Comparison of ENCODE assay signal across 8 cellular contexts in the genomic region with DNA sequence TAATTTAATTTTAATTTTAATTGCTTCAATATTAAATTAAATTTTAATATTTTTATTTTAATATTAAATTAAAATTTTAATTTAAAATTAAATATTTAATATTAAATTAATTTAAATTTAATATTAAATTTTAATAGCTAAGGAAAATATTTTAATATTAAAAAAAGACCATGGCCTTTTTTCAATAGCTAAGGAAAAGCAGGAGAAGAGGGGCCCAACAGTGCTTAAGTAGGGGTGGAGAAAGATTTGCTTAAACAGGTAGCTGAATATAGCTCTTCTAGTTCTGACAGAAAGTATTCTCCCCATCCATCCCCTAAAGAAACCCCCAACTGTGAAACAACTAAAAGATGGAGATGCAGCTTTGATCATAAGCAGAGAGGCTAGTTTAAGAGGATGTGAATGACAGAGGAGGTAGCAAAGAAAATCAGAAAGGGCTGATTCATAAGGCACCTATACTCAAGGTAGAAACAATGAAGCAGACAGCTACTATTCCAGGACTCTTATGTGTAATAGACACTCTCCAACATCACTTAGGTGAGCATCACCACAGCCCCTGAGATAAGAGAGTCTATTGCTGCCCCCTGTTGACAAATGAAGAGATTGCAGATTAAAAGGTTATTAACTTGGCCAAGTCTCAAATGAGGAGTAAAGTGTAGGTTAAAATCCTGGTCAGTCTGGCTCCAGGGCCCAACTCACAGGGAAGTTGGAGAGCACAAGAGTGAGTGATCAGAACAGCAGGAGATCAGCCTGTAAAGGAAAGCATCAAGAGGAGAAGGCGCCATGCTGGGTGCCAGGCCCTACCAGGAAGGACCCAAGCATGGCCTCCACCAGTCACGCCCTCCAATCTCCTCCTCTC. TPM values are rescaled to one million over a fixed set of nuclear protein-coding genes. Genes with fewer than 3 reads are reported as not detected.
DNase-seq lines count a peak whose midpoint lies in the region; ATAC-seq and TF ChIP-seq lines count a peak whose summit lies in the region.

No MANE protein-coding gene starts in this region.

- H3K4me3 ChIP-seq in AG04449 (ENCODE audit: low read depth, low read length) (no peak overlapping the region), MM.1S (ENCODE audit: low read length) (no peak overlapping the region), Peyer's patch (no peak overlapping the region), mammary epithelial cell (replicated peaks in 1 of 3; ENCODE audit: insufficient read depth in 1 of 3, low read depth in 2 of 3, low read length in 3 of 3) (no peak overlapping the region), upper lobe of left lung (no peak overlapping the region)

- in situ Hi-C loops in mammary epithelial cell (cut with MboI; ENCODE audit: low sequenced_read_pairs in 2 of 2) = loop anchor here (5.0 to 25.0 kb wide), 3 partner anchors 157 to 542 kb away; no protein-coding TSS in a partner anchor

- 0 out of 2 replicates have a peak, but pooled peaks cover 12% of the 10 kb centered on the region for H3F3A ChIP-seq in MM.1S (ENCODE audit: insufficient read depth, low read length)

- 81% methylated on average over 2 of the region's 2 CpGs for WGBS in mammary epithelial cell (ENCODE audit: low coverage, missing lambda C conversion rate)
- 81 to 90% methylated on average over 2 of the region's 2 CpGs for WGBS in upper lobe of left lung, 2 donors

- no peaks in the 10 kb centered on the region for H3K9me3 ChIP-seq in MM.1S (replicated peaks; ENCODE audit: insufficient read depth, low read length)
- no peaks in the 10 kb centered on the region for H3K9me3 ChIP-seq in Peyer's patch
- no peaks in the 10 kb centered on the region for H3K9me3 ChIP-seq in mammary epithelial cell (replicated peaks; ENCODE audit: insufficient read depth, low read length)
- no peaks in the 10 kb centered on the region for H3K9me3 ChIP-seq in upper lobe of left lung

- BruUV-seq in mammary epithelial cell (replicated peaks; lab: Mats Ljungman, UMichigan) = no TSS peak

- no peak for TF ChIP-seq EP300 in upper lobe of left lung (IDR thresholded peaks at IDR 0.05)

- intact Hi-C loops in mammary epithelial cell (cut with micrococcal nuclease) = loop anchor here (1.0 kb wide), 2 partner anchors 93 to 255 kb away; no protein-coding TSS in a partner anchor

- H3K9ac ChIP-seq in MM.1S (ENCODE audit: low read length) = no peak overlapping the region
- H3K9ac ChIP-seq in mammary epithelial cell (ENCODE audit: insufficient read depth, low read length) = no peak overlapping the region

- H3K4me2 ChIP-seq in MM.1S (ENCODE audit: low read depth, low read length) = no peak overlapping the region
- H3K4me2 ChIP-seq in mammary epithelial cell (ENCODE audit: insufficient read depth, low read depth, low read length) = no peak overlapping the region

- TF ChIP-seq CTCF in AG04449 (IDR thresholded peaks at IDR 0.05; ENCODE audit: insufficient read depth, low read length, missing control alignments) (peak; percentile 48), GM10266 (IDR thresholded peaks at IDR 0.05; ENCODE audit: control insufficient read depth, insufficient read depth, low read depth, missing control alignments) (peak; percentile 71), MM.1S (IDR thresholded peaks at IDR 0.05; ENCODE audit: low read length) (peak; percentile 71), Peyer's patch (IDR thresholded peaks at IDR 0.05) (peak; percentile 35 to 87 (median 77)), mammary epithelial cell (conservative IDR thresholded peaks at IDR 0.05 in 1 of 2, IDR thresholded peaks at IDR 0.05 in 1 of 2; ENCODE audit: extremely low read depth in 1 of 2, insufficient read depth in 1 of 2, low read depth in 1 of 2, low read length in 2 of 2) (peak; percentile 66 to 69), upper lobe of left lung (IDR thresholded peaks at IDR 0.05) (peak; percentile 53 to 75 (median 71))

- CTCF ChIA-PET in AG04449 (lab: Yijun Ruan, JAX) (interaction anchor here (0.6 to 14.9 kb wide), 41 partner anchors 7 to 1099 kb away, joined by 3 to 301 read pairs (median 5); a partner anchor contains a TSS), mammary epithelial cell (lab: Charles Lee; ENCODE audit: low non-redundant PET) (interaction anchor here (0.6 to 1.3 kb wide), 11 partner anchors 10 to 413 kb away, joined by 3 to 10 read pairs (median 5); no protein-coding TSS in a partner anchor)

- DNase-seq in AG04449 (ENCODE audit: low read depth, low spot score) (no peak), GM10266 (ENCODE audit: extremely low spot score) (peak; percentile 78), MM.1S (peak; percentile 72), Peyer's patch (peak in 1 of 3 donors; percentile 56), mammary epithelial cell (peak; percentile 69), left lobe of liver (ENCODE audit: low spot score) (no peak), upper lobe of left lung (no peak)

- no peak for TF ChIP-seq POLR2A in Peyer's patch (IDR thresholded peaks at IDR 0.05)
- TF ChIP-seq POLR2A in upper lobe of left lung (IDR thresholded peaks at IDR 0.05) = no peak

- H3K27ac ChIP-seq in MM.1S (ENCODE audit: low read length) (no peak overlapping the region), Peyer's patch (no peak overlapping the region), mammary epithelial cell (ENCODE audit: insufficient read depth, low read depth, low read length) (no peak overlapping the region), upper lobe of left lung (no peak overlapping the region)

- H3K4me1 ChIP-seq in MM.1S (ENCODE audit: low read length) (no peaks in the 10 kb centered on the region), Peyer's patch (peaks cover 0 to 7% (median 0%) of the 10 kb centered on the region in 4 donors), mammary epithelial cell (ENCODE audit: insufficient read depth, low read length) (no peaks in the 10 kb centered on the region), upper lobe of left lung (peaks cover under 1 to 3% (median 2%) of the 10 kb centered on the region in 4 donors)

- 0 out of 2 replicates have a peak, but pooled peaks cover 5% of the 10 kb centered on the region for H3K36me3 ChIP-seq in MM.1S (replicated peaks; ENCODE audit: insufficient read depth, low read length)
- H3K36me3 ChIP-seq in Peyer's patch = peaks cover 0 to 48% (median 0%) of the 10 kb centered on the region in 3 donors
- peaks cover 5% of the 10 kb centered on the region for H3K36me3 ChIP-seq in mammary epithelial cell (ENCODE audit: insufficient read depth, low read length)
- H3K36me3 ChIP-seq in upper lobe of left lung = peaks cover 8 to 60% (median 37%) of the 10 kb centered on the region in 4 donors

- H4K20me1 ChIP-seq in MM.1S (ENCODE audit: insufficient read depth, low read length) = no peaks in the 10 kb centered on the region
- H4K20me1 ChIP-seq in mammary epithelial cell (ENCODE audit: insufficient read depth, low read length) = no peaks in the 10 kb centered on the region

- no peaks in the 10 kb centered on the region for H3K9me2 ChIP-seq in MM.1S (replicated peaks; ENCODE audit: insufficient read depth, low read length)

- H2AFZ ChIP-seq in MM.1S (ENCODE audit: low read length) = no peak overlapping the region
- no peak overlapping the region for H2AFZ ChIP-seq in mammary epithelial cell (ENCODE audit: low read depth, low read length)

- H3K79me2 ChIP-seq in MM.1S (ENCODE audit: low read length) (peaks cover 32% of the 10 kb centered on the region), mammary epithelial cell (ENCODE audit: insufficient read depth, low read length) (peaks cover 27% of the 10 kb centered on the region)

- ATAC-seq in left lobe of liver (peak; percentile 93), upper lobe of left lung (ENCODE audit: low FRiP score in 2 of 2) (peak; percentile 68 to 85), GM19023 (IDR thresholded peaks at IDR 0.05; ENCODE audit: unreplicated experiment) (no peak)

- POLR2A ChIA-PET in AG04449 (lab: Yijun Ruan, JAX) = interaction anchor here (1.2 kb wide), 1 partner anchor 89 kb away, joined by 3 read pairs; no protein-coding TSS in a partner anchor

- dilution Hi-C loops in mammary epithelial cell (cut with HindIII; ENCODE audit: low sequenced_read_pairs) = loop anchor here (5.0 kb wide), 1 partner anchor 87 kb away; no protein-coding TSS in a partner anchor

- H3K27me3 ChIP-seq in MM.1S (replicated peaks; ENCODE audit: insufficient read depth, low read length) (no peaks in the 10 kb centered on the region), Peyer's patch (no peaks in the 10 kb centered on the region), mammary epithelial cell (ENCODE audit: insufficient read depth, low read length) (no peaks in the 10 kb centered on the region), upper lobe of left lung (no peaks in the 10 kb centered on the region)

RNA-seq across cellular contexts. Expression of a gene that starts 7.8 kb away (rescaled TPM):
- total RNA-seq in Peyer's patch (100 to 1,000 TPM in 2 of 4 donors, 10 to 100 TPM in 2; 56.9 to 138 (median 109) TPM), mammary epithelial cell (100 to 1,000 TPM in 1 of 2 donors, 10 to 100 TPM in 1; 46.0 to 180 TPM), left lobe of liver (83.9 TPM), upper lobe of left lung (100 to 1,000 TPM in 5 of 6 donors, 10 to 100 TPM in 1; 85.9 to 304 (median 175) TPM)
- polyA plus RNA-seq in mammary epithelial cell = 187 TPM
- 404 TPM for polyA minus RNA-seq in mammary epithelial cell

RNA-seq across cellular contexts. Expression of a gene that starts 8.8 kb away (rescaled TPM):
- total RNA-seq in Peyer's patch = not detected
- total RNA-seq in mammary epithelial cell = not detected
- polyA plus RNA-seq in mammary epithelial cell = 0.53 TPM
- 3.7 TPM for polyA minus RNA-seq in mammary epithelial cell
- total RNA-seq in left lobe of liver = not detected
- 1 to 10 TPM in 2 of 6 donors, under 1 TPM in 4; 0.26 to 3.1 (median 0.46) TPM for total RNA-seq in upper lobe of left lung

RNA-seq across cellular contexts. Expression of a gene that starts 18.2 kb away (rescaled TPM):
- total RNA-seq in Peyer's patch (1 to 10 TPM in 2 of 4 donors, under 1 TPM in 2; 0.57 to 9.9 (median 1.4) TPM), mammary epithelial cell (not detected), left lobe of liver (1.7 TPM), upper lobe of left lung (10 to 100 TPM in 3 of 6 donors, 1 to 10 TPM in 3; 2.1 to 83.1 (median 9.4) TPM)
- not detected for polyA plus RNA-seq in mammary epithelial cell
- not detected for polyA minus RNA-seq in mammary epithelial cell

RNA-seq across cellular contexts. Expression of a gene that starts 31.2 kb away (rescaled TPM):
- total RNA-seq in Peyer's patch (10 to 100 TPM in 1 of 4 donors, 1 to 10 TPM in 3; 7.5 to 16.4 (median 8.8) TPM), mammary epithelial cell (10 to 100 TPM in 1 of 2 donors, 1 to 10 TPM in 1; 2.7 to 11.9 TPM), left lobe of liver (39.9 TPM), upper lobe of left lung (10 to 100 TPM in 4 of 6 donors, 1 to 10 TPM in 2; 2.3 to 26.2 (median 10.7) TPM)
- polyA plus RNA-seq in mammary epithelial cell = 10.1 TPM
- polyA minus RNA-seq in mammary epithelial cell = 12.4 TPM

RNA-seq across cellular contexts. Expression of a gene that starts 39.3 kb away (rescaled TPM):
- 1 to 10 TPM in 1 of 4 donors, under 1 TPM in 1, not detected in 2; 0.94 to 1.1 TPM for total RNA-seq in Peyer's patch
- total RNA-seq in mammary epithelial cell = not detected
- polyA plus RNA-seq in mammary epithelial cell = not detected
- not detected for polyA minus RNA-seq in mammary epithelial cell
- total RNA-seq in left lobe of liver = 2.5 TPM
- 10 to 100 TPM in 2 of 6 donors, 1 to 10 TPM in 4; 2.7 to 35.0 (median 6.1) TPM for total RNA-seq in upper lobe of left lung

Comparison
In these comparisons a context has a peak if more than half of its experiments do, and no peak if none do; other contexts are left out.
1. DNase-seq: peak in GM10266 (single experiment), MM.1S (single experiment) and mammary epithelial cell (single experiment); none in AG04449 (single experiment), left lobe of liver (single experiment) and upper lobe of left lung (0 of 2).
2. Peak in every context shown above with its lines, with median percentiles within 50 percentile points of each other: CTCF ChIP-seq.